In the genomic region with DNA sequence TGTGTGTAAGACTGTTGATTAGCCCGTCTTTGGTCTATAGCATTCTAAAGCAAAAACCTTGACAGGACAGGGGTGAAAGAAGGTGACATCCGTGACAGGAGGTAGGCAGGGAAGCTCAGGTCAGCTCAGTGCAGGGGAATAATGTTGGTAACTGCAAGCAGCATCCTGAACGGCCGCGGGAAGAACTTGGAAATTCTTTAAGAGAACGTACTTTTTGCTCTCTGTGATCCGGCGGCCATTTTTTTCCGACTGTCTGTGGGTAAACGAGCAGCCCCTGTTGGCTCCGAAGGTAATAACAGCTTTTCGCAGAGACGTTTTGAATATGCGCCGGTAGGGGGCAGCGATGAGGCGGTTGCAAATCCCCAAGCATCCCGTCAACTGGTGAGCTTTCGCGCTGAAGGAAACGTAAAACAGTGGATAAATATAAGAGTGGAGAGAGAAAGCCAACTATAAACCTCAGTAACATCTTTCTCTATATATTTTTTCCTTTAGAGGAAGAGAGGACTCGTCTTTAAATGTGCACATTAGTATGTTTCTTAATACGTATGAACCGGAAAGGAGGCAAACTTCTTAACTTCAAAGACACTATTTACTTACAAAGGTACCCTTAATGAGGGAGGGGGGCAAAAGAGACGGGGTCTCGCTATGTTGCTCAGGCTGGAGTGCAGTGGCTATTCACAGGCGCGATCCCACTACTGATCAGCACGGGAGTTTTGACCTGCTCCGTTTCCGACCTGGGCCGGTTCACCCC, we compare ENCODE assay signal across 8 cellular contexts. TPM values are rescaled to one million over a fixed set of nuclear protein-coding genes. Genes with fewer than 3 reads are reported as not detected.
DNase-seq lines count a peak whose midpoint lies in the region; ATAC-seq and TF ChIP-seq lines count a peak whose summit lies in the region.

No MANE protein-coding gene starts in this region.

- H3K4me1 ChIP-seq in BE2C (no peaks in the 10 kb centered on the region), NT2/D1 (ENCODE audit: insufficient read depth, insufficient read length) (no peaks in the 10 kb centered on the region)

- DNase-seq in BE2C: peak; percentile 78
- peak; percentile 93 for DNase-seq in HT1080 (ENCODE audit: low read depth)
- DNase-seq in NT2/D1 (ENCODE audit: low read depth, low spot score): no peak
- DNase-seq in activated CD8-positive, alpha-beta memory T cell treated with anti-CD3 and anti-CD28 coated beads, Interleukin-2, amount 50 U/mL, for 1 hour (ENCODE audit: extremely low read depth): peak; percentile 76
- peak; percentile 29 for DNase-seq in epidermal melanocyte (ENCODE audit: insufficient read length, low spot score)
- peak; percentile 83 for DNase-seq in middle frontal gyrus (ENCODE audit: extremely low spot score, low spot score)
- DNase-seq in stimulated activated CD8-positive, alpha-beta memory T cell treated with anti-CD3 and anti-CD28 coated beads, Interleukin-15, amount 100 ng/mL, for 4 hours (ENCODE audit: low read depth in 2 of 2): peak; percentile 67 to 71

- H3K36me3 ChIP-seq in BE2C (no peaks in the 10 kb centered on the region), NT2/D1 (ENCODE audit: insufficient read depth, insufficient read length, low read length) (no peaks in the 10 kb centered on the region)

- H3K27me3 ChIP-seq in BE2C (no peaks in the 10 kb centered on the region), NT2/D1 (ENCODE audit: insufficient read depth, insufficient read length) (no peaks in the 10 kb centered on the region)

- H3K4me3 ChIP-seq in BE2C (ENCODE audit: low read depth, low read length) (peak overlapping the region; percentile 91), NT2/D1 (ENCODE audit: insufficient read length, low read depth) (peak overlapping the region; percentile 51)

- H3K9ac ChIP-seq in NT2/D1 (ENCODE audit: insufficient read length, low read depth): peak overlapping the region; percentile 85

- ATAC-seq in GM19372 (IDR thresholded peaks at IDR 0.05; ENCODE audit: low read depth, unreplicated experiment): peak; percentile 27

- TF ChIP-seq CTCF in BE2C (IDR thresholded peaks at IDR 0.05; ENCODE audit: low read depth, low read length): peak; percentile 100

- no peaks in the 10 kb centered on the region for H3K9me3 ChIP-seq in BE2C
- no peaks in the 10 kb centered on the region for H3K9me3 ChIP-seq in NT2/D1 (ENCODE audit: insufficient read depth, low read length)

RNA-seq across cellular contexts. Expression of a gene that starts 9.5 kb away (rescaled TPM):
- polyA plus RNA-seq in BE2C (2012; ENCODE audit: insufficient read depth, insufficient read length, low read depth): 25.0 TPM
- total RNA-seq in HT1080 (2014; rRNA removed; shearing (Covaris generic)): 31.2 and 38.6 TPM in 2 replicates
- polyA plus RNA-seq in HT1080 (2015; cell fraction: cytosol; rRNA removed): 21.7 and 28.4 TPM in 2 replicates
- 76.7 and 92.4 TPM in 2 replicates for polyA plus RNA-seq in HT1080 (2015; cell fraction: nucleus; rRNA removed)

RNA-seq across cellular contexts. Expression of a gene that starts 30.8 kb away (rescaled TPM):
- 34.3 TPM for polyA plus RNA-seq in BE2C (2012; ENCODE audit: insufficient read depth, insufficient read length, low read depth)
- 65.4 and 119 TPM in 2 replicates for total RNA-seq in HT1080 (2014; rRNA removed; shearing (Covaris generic))
- polyA plus RNA-seq in HT1080 (2015; cell fraction: cytosol; rRNA removed): 121 and 132 TPM in 2 replicates
- polyA plus RNA-seq in HT1080 (2015; cell fraction: nucleus; rRNA removed): 64.0 and 64.1 TPM in 2 replicates
